36 cellular contexts compared by ENCODE assay signal in the genomic region with DNA sequence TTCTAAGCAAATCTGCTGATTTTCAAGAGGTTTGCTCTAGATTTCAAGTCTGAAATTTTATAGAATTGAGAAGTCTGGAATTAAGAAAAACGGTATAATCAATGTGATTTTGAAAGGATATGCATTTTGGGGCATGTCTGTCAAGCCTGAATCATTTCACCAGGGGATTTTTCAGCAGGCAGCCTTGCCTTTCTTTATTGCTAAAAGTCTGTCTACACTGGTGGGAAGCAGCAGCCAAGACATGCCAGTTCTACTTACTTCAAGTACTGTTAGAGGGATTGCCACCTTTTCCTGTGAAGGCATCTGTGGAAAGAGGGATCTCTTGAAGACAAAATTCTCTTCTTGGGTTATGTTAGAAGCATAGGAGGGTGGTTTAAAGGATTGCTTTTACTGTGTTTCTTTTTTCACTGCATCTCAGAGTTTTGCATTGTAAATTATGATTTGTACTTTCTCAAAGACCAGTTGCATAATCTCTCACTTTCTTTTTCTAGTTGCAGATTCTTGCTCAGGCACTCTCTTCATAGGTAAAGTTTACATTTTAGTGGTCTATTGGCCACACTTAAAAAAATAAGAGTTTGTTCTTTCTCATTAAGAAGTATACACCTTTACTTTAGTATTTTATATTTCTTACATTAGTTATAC.
"Had no signal": no experiment of that assay in that cellular context is flagged by ENCODE, and none has a peak within 500 bp of the region (broad histone marks: within the 10 kb centered on the region; RNA-seq: fewer than 3 reads in every experiment).

No MANE protein-coding gene starts in this region.

- H3K27me3 Mint-ChIP-seq: activated B cell treated with CpG ODN at 0.5 μM for 24 hours; activated CD4-positive, alpha-beta memory T cell treated with anti-CD3 and anti-CD28 coated beads for 36 hours; activated naive CD4-positive, alpha-beta T cell treated with anti-CD3 and anti-CD28 coated beads, Interleukin-2, amount 10 ng/mL, durations not matched to agents 7 days and 5 days; activated naive CD8-positive, alpha-beta T cell; activated naive CD8-positive, alpha-beta T cell treated with anti-CD3 and anti-CD28 coated beads, Interleukin-2, amount 50 U/mL, for 24 hours had no signal

- H3K4me1 Mint-ChIP-seq: activated B cell treated with CpG ODN at 0.5 μM for 24 hours; activated naive CD4-positive, alpha-beta T cell treated with anti-CD3 and anti-CD28 coated beads, Interleukin-2, amount 10 ng/mL, durations not matched to agents 7 days and 5 days; activated naive CD8-positive, alpha-beta T cell treated with anti-CD3 and anti-CD28 coated beads, Interleukin-2, amount 50 U/mL, for 24 hours had no signal

- H3K27ac Mint-ChIP-seq: activated B cell treated with CpG ODN at 0.5 μM for 24 hours; activated CD4-positive, alpha-beta memory T cell treated with anti-CD3 and anti-CD28 coated beads for 36 hours; activated naive CD4-positive, alpha-beta T cell treated with anti-CD3 and anti-CD28 coated beads, Interleukin-2, amount 10 ng/mL, durations not matched to agents 7 days and 5 days; activated naive CD8-positive, alpha-beta T cell; activated naive CD8-positive, alpha-beta T cell treated with anti-CD3 and anti-CD28 coated beads, Interleukin-2, amount 50 U/mL, for 24 hours; brain had no signal

- H3K27ac ChIP-seq: PC-9, RWPE1, VCaP had no signal

- H2AFZ ChIP-seq: PC-9 had no signal

- H3K4me3 Mint-ChIP-seq: activated B cell treated with CpG ODN at 0.5 μM for 24 hours; activated CD4-positive, alpha-beta memory T cell treated with anti-CD3 and anti-CD28 coated beads for 36 hours; activated naive CD4-positive, alpha-beta T cell treated with anti-CD3 and anti-CD28 coated beads, Interleukin-2, amount 10 ng/mL, durations not matched to agents 7 days and 5 days; activated naive CD8-positive, alpha-beta T cell; activated naive CD8-positive, alpha-beta T cell treated with anti-CD3 and anti-CD28 coated beads, Interleukin-2, amount 50 U/mL, for 24 hours; brain had no signal

- H3K4me2 ChIP-seq: PC-9 had no signal

- DNase-seq: activated B cell treated with CpG ODN at 0.5 μM for 24 hours; activated CD4-positive, alpha-beta memory T cell treated with anti-CD3 and anti-CD28 coated beads for 36 hours; activated CD4-positive, alpha-beta T cell treated with anti-CD3 and anti-CD28 coated beads for 4 hours; activated CD4-positive, alpha-beta T cell treated with anti-CD3 and anti-CD28 coated beads, Interleukin-2, amount 50 U/mL, for 1 hour; activated CD4-positive, CD25-positive, alpha-beta regulatory T cell treated with anti-CD3 and anti-CD28 coated beads, Interleukin-2, amount 50 U/mL, for 72 hours; activated CD8-positive, alpha-beta memory T cell treated with anti-CD3 and anti-CD28 coated beads, Interleukin-2, amount 50 U/mL, for 4 hours; activated effector memory CD4-positive, alpha-beta T cell treated with Interleukin-2 at 50 U/mL for 16 hours; activated naive CD4-positive, alpha-beta T cell treated with anti-CD3 and anti-CD28 coated beads, Interleukin-2, amount 10 ng/mL, durations not matched to agents 7 days and 5 days; activated naive CD8-positive, alpha-beta T cell treated with anti-CD3 and anti-CD28 coated beads, Interleukin-2, amount 50 U/mL, for 24 hours; activated T-cell treated with anti-CD3 and anti-CD28 coated beads for 4 hours; activated T-cell treated with anti-CD3 and anti-CD28 coated beads, Interleukin-2, amount 50 U/mL, for 48 hours; anterior cingulate cortex; caudate nucleus; cerebellar nuclear complex; Kasumi-1; NCI-H1092 treated with DMSO at 0.1 percent for 48 hours; NCI-H1417 treated with DMSO at 0.1 percent for 48 hours; NCI-H187 treated with DMSO at 0.1 percent for 48 hours; NCI-H2081; NCI-H2171 treated with DMSO at 0.1 percent for 48 hours; NCI-H2227 treated with DMSO at 0.1 percent for 48 hours; NCI-H446; NCI-H510A treated with DMSO at 0.1 percent for 48 hours; NCI-H526 treated with DMSO at 0.1 percent for 48 hours; NCI-H82; PC-9; SIG-M5; SW 1271; T-helper 1 cell; T-helper 2 cell; T-helper 9 cell had no signal

- H3K4me3 ChIP-seq: PC-9 had no signal

- ATAC-seq: activated naive CD8-positive, alpha-beta T cell treated with anti-CD3 and anti-CD28 coated beads, Interleukin-2, amount 50 U/mL, for 24 hours; Right ventricle myocardium inferior had no signal

- H3K36me3 Mint-ChIP-seq: activated CD4-positive, alpha-beta memory T cell treated with anti-CD3 and anti-CD28 coated beads for 36 hours; activated naive CD4-positive, alpha-beta T cell treated with anti-CD3 and anti-CD28 coated beads, Interleukin-2, amount 10 ng/mL, durations not matched to agents 7 days and 5 days; activated naive CD8-positive, alpha-beta T cell; brain had no signal
